Comparison of ENCODE assay signal across 1 cellular context in the genomic region with DNA sequence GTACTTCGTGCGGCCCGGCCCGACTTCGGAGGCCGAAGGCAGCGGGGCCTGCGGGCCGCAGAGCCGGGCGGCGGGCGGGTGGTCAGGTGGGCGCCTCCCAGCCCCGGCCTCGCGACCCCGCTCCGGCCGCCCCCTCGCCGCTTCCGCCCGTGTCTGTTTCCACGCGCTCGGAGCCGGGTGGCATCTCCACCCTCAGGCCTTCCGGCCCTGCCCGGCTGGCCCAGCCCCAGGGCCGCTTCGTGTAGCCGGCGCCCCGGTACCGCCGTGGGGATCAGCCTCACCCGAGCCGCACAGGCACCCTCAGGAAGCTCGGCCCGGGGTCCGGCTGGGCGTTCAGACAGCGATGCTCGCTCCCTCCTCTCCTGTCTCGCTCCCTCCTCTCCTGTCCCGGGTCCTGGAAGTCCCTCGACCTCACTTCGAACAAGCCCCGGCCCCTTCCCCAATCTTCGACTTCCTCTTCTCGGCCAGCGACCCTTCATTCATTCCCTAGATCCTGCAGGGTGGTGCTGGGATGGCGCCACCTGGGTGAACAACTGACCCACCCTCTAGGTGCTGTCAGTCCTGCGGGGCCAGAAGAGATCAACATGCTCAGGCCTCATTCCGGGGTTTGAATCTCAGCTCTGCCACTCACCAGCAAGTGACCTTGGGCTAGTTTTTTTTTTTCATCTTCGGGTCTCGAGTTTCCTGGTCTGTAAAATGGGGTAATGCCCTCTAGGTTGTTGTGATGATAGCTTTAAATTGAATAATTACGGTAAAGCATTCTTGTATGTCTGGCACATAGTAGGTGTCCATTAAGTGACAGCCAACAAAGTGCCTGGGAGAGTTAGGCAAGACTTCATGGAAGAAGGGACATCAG.
TF ChIP-seq lines count a peak whose summit lies in the region.

No MANE protein-coding gene starts in this region.

TF ChIP-seq in HepG2, 621 proteins besides CTCF, POLR2A, EP300 and RAD21 (continued from another document and continues in another):
- TF ChIP-seq, protein P1, sequence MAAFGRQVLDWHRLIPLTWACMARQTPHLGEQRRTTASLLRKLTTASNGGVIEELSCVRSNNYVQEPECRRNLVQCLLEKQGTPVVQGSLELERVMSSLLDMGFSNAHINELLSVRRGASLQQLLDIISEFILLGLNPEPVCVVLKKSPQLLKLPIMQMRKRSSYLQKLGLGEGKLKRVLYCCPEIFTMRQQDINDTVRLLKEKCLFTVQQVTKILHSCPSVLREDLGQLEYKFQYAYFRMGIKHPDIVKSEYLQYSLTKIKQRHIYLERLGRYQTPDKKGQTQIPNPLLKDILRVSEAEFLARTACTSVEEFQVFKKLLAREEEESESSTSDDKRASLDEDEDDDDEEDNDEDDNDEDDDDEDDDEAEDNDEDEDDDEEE (CRISPR knock-in tag; IDR thresholded peaks at IDR 0.05) = peak; percentile 70; the same call in 1 of the 2 replicates
- TF ChIP-seq ZNF563 (CRISPR knock-in tag; IDR thresholded peaks at IDR 0.05) = peak; percentile 97; the same call in 1 of the 2 replicates
- TF ChIP-seq POLR2AphosphoS2 (IDR thresholded peaks at IDR 0.05; ENCODE audit: low read depth, low read length) = no peak
- TF ChIP-seq ZNF605 (CRISPR knock-in tag; IDR thresholded peaks at IDR 0.05) = peak; percentile 48; the same call in 1 of the 2 replicates
- TF ChIP-seq, protein P2, sequence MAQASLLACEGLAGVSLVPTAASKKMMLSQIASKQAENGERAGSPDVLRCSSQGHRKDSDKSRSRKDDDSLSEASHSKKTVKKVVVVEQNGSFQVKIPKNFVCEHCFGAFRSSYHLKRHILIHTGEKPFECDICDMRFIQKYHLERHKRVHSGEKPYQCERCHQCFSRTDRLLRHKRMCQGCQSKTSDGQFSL (CRISPR knock-in tag; IDR thresholded peaks at IDR 0.05) = no peak
- peak; percentile 33; the same call in 1 of the 2 replicates for TF ChIP-seq KLF6 (CRISPR knock-in tag; IDR thresholded peaks at IDR 0.05)
- TF ChIP-seq SNAPC2 (CRISPR knock-in tag; IDR thresholded peaks at IDR 0.05) = no peak; the same call in 1 of the 2 replicates
- peak; percentile 58; the same call in 1 of the 2 replicates for TF ChIP-seq MXD4 (CRISPR knock-in tag; IDR thresholded peaks at IDR 0.05)
- TF ChIP-seq MAFF (IDR thresholded peaks at IDR 0.05; ENCODE audit: low read depth, low read length) = no peak
- TF ChIP-seq ZNF317 (CRISPR knock-in tag; IDR thresholded peaks at IDR 0.05) = 0 out of 2 replicates have a peak, but pooled peaks have one; percentile 60
- TF ChIP-seq, protein P3, sequence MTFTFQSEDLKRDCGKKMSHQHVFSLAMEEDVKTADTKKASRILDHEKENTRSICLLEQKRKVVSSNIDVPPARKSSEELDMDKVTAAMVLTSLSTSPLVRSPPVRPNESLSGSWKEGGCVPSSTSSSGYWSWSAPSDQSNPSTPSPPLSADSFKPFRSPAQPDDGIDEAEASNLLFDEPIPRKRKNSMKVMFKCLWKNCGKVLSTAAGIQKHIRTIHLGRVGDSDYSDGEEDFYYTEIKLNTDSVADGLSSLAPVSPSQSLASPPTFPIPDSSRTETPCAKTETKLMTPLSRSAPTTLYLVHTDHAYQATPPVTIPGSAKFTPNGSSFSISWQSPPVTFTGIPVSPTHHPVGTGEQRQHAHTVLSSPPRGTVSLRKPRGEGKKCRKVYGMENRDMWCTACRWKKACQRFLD (CRISPR knock-in tag; IDR thresholded peaks at IDR 0.05; ENCODE audit: borderline replicate concordance) = peak; percentile 55
- TF ChIP-seq NR1H2 (CRISPR knock-in tag; IDR thresholded peaks at IDR 0.05; ENCODE audit: borderline replicate concordance, low read depth) = no peak
- TF ChIP-seq, protein P4, sequence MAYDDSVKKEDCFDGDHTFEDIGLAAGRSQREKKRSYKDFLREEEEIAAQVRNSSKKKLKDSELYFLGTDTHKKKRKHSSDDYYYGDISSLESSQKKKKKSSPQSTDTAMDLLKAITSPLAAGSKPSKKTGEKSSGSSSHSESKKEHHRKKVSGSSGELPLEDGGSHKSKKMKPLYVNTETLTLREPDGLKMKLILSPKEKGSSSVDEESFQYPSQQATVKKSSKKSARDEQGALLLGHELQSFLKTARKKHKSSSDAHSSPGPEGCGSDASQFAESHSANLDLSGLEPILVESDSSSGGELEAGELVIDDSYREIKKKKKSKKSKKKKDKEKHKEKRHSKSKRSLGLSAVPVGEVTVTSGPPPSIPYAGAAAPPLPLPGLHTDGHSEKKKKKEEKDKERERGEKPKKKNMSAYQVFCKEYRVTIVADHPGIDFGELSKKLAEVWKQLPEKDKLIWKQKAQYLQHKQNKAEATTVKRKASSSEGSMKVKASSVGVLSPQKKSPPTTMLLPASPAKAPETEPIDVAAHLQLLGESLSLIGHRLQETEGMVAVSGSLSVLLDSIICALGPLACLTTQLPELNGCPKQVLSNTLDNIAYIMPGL (CRISPR knock-in tag; IDR thresholded peaks at IDR 0.05; ENCODE audit: borderline replicate concordance in 1 of 2, low read depth in 1 of 2) = peak; percentile 75 to 95
- 0 out of 2 replicates have a peak, but pooled peaks have one; percentile 48 for TF ChIP-seq DNMT3B (CRISPR knock-in tag; conservative IDR thresholded peaks at IDR 0.05)
- TF ChIP-seq SATB2 (CRISPR knock-in tag; IDR thresholded peaks at IDR 0.05) = peak; percentile 52; the same call in 1 of the 2 replicates
- TF ChIP-seq, protein P5, sequence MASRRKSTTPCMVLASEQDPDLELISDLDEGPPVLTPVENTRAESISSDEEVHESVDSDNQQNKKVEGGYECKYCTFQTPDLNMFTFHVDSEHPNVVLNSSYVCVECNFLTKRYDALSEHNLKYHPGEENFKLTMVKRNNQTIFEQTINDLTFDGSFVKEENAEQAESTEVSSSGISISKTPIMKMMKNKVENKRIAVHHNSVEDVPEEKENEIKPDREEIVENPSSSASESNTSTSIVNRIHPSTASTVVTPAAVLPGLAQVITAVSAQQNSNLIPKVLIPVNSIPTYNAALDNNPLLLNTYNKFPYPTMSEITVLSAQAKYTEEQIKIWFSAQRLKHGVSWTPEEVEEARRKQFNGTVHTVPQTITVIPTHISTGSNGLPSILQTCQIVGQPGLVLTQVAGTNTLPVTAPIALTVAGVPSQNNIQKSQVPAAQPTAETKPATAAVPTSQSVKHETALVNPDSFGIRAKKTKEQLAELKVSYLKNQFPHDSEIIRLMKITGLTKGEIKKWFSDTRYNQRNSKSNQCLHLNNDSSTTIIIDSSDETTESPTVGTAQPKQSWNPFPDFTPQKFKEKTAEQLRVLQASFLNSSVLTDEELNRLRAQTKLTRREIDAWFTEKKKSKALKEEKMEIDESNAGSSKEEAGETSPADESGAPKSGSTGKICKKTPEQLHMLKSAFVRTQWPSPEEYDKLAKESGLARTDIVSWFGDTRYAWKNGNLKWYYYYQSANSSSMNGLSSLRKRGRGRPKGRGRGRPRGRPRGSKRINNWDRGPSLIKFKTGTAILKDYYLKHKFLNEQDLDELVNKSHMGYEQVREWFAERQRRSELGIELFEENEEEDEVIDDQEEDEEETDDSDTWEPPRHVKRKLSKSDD (CRISPR knock-in tag; IDR thresholded peaks at IDR 0.05; ENCODE audit: low read depth) = 0 out of 2 replicates have a peak, but pooled peaks have one; percentile 36
- no peak; the same call in 1 of the 2 replicates for TF ChIP-seq GABPA (IDR thresholded peaks at IDR 0.05; ENCODE audit: low read depth, low read length)
- peak; percentile 62 for TF ChIP-seq GABPA (CRISPR knock-in tag; IDR thresholded peaks at IDR 0.05; ENCODE audit: low read depth)
- TF ChIP-seq KLF15 (CRISPR knock-in tag; IDR thresholded peaks at IDR 0.05; ENCODE audit: borderline replicate concordance) = peak; percentile 88
- no peak for TF ChIP-seq FOXA1 (IDR thresholded peaks at IDR 0.05)
- peak; percentile 48 for TF ChIP-seq FOXA1 (CRISPR knock-in tag; IDR thresholded peaks at IDR 0.05)
- no peak; the same call in 1 of the 2 replicates for TF ChIP-seq ZNF33B (CRISPR knock-in tag; IDR thresholded peaks at IDR 0.05)
- TF ChIP-seq, protein P6, sequence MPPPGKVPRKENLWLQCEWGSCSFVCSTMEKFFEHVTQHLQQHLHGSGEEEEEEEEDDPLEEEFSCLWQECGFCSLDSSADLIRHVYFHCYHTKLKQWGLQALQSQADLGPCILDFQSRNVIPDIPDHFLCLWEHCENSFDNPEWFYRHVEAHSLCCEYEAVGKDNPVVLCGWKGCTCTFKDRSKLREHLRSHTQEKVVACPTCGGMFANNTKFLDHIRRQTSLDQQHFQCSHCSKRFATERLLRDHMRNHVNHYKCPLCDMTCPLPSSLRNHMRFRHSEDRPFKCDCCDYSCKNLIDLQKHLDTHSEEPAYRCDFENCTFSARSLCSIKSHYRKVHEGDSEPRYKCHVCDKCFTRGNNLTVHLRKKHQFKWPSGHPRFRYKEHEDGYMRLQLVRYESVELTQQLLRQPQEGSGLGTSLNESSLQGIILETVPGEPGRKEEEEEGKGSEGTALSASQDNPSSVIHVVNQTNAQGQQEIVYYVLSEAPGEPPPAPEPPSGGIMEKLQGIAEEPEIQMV (CRISPR knock-in tag; IDR thresholded peaks at IDR 0.05; ENCODE audit: low read depth) = peak; percentile 40; the same call in 1 of the 2 replicates
- TF ChIP-seq NRL (CRISPR knock-in tag; IDR thresholded peaks at IDR 0.05; ENCODE audit: borderline replicate concordance) = peak; percentile 57; the same call in 1 of the 2 replicates
- peak; percentile 84 for TF ChIP-seq PHF21A (CRISPR knock-in tag; IDR thresholded peaks at IDR 0.05)
- TF ChIP-seq, protein P7, sequence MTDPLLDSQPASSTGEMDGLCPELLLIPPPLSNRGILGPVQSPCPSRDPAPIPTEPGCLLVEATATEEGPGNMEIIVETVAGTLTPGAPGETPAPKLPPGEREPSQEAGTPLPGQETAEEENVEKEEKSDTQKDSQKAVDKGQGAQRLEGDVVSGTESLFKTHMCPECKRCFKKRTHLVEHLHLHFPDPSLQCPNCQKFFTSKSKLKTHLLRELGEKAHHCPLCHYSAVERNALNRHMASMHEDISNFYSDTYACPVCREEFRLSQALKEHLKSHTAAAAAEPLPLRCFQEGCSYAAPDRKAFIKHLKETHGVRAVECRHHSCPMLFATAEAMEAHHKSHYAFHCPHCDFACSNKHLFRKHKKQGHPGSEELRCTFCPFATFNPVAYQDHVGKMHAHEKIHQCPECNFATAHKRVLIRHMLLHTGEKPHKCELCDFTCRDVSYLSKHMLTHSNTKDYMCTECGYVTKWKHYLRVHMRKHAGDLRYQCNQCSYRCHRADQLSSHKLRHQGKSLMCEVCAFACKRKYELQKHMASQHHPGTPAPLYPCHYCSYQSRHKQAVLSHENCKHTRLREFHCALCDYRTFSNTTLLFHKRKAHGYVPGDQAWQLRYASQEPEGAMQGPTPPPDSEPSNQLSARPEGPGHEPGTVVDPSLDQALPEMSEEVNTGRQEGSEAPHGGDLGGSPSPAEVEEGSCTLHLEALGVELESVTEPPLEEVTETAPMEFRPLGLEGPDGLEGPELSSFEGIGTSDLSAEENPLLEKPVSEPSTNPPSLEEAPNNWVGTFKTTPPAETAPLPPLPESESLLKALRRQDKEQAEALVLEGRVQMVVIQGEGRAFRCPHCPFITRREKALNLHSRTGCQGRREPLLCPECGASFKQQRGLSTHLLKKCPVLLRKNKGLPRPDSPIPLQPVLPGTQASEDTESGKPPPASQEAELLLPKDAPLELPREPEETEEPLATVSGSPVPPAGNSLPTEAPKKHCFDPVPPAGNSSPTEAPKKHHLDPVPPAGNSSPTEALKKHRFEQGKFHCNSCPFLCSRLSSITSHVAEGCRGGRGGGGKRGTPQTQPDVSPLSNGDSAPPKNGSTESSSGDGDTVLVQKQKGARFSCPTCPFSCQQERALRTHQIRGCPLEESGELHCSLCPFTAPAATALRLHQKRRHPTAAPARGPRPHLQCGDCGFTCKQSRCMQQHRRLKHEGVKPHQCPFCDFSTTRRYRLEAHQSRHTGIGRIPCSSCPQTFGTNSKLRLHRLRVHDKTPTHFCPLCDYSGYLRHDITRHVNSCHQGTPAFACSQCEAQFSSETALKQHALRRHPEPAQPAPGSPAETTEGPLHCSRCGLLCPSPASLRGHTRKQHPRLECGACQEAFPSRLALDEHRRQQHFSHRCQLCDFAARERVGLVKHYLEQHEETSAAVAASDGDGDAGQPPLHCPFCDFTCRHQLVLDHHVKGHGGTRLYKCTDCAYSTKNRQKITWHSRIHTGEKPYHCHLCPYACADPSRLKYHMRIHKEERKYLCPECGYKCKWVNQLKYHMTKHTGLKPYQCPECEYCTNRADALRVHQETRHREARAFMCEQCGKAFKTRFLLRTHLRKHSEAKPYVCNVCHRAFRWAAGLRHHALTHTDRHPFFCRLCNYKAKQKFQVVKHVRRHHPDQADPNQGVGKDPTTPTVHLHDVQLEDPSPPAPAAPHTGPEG (CRISPR knock-in tag; IDR thresholded peaks at IDR 0.05) = 0 out of 2 replicates have a peak, but pooled peaks have one; percentile 1
- TF ChIP-seq SIN3A (IDR thresholded peaks at IDR 0.05; ENCODE audit: borderline replicate concordance, low read depth, low read length) = peak; percentile 82; the same call in 1 of the 2 replicates
- TF ChIP-seq MEF2D (CRISPR knock-in tag; IDR thresholded peaks at IDR 0.05) = peak; percentile 78
- TF ChIP-seq, protein P8, sequence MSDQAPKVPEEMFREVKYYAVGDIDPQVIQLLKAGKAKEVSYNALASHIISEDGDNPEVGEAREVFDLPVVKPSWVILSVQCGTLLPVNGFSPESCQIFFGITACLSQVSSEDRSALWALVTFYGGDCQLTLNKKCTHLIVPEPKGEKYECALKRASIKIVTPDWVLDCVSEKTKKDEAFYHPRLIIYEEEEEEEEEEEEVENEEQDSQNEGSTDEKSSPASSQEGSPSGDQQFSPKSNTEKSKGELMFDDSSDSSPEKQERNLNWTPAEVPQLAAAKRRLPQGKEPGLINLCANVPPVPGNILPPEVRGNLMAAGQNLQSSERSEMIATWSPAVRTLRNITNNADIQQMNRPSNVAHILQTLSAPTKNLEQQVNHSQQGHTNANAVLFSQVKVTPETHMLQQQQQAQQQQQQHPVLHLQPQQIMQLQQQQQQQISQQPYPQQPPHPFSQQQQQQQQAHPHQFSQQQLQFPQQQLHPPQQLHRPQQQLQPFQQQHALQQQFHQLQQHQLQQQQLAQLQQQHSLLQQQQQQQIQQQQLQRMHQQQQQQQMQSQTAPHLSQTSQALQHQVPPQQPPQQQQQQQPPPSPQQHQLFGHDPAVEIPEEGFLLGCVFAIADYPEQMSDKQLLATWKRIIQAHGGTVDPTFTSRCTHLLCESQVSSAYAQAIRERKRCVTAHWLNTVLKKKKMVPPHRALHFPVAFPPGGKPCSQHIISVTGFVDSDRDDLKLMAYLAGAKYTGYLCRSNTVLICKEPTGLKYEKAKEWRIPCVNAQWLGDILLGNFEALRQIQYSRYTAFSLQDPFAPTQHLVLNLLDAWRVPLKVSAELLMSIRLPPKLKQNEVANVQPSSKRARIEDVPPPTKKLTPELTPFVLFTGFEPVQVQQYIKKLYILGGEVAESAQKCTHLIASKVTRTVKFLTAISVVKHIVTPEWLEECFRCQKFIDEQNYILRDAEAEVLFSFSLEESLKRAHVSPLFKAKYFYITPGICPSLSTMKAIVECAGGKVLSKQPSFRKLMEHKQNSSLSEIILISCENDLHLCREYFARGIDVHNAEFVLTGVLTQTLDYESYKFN (CRISPR knock-in tag; conservative IDR thresholded peaks at IDR 0.05) = 0 out of 2 replicates have a peak, but pooled peaks have one; percentile 4
- TF ChIP-seq ZFP82 (CRISPR knock-in tag; IDR thresholded peaks at IDR 0.05; ENCODE audit: borderline replicate concordance) = no peak
- TF ChIP-seq, protein P9, sequence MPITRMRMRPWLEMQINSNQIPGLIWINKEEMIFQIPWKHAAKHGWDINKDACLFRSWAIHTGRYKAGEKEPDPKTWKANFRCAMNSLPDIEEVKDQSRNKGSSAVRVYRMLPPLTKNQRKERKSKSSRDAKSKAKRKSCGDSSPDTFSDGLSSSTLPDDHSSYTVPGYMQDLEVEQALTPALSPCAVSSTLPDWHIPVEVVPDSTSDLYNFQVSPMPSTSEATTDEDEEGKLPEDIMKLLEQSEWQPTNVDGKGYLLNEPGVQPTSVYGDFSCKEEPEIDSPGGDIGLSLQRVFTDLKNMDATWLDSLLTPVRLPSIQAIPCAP (CRISPR knock-in tag; IDR thresholded peaks at IDR 0.05; ENCODE audit: low read depth) = no peak
- TF ChIP-seq ZNF264 (CRISPR knock-in tag; IDR thresholded peaks at IDR 0.05) = peak; percentile 46; the same call in 1 of the 2 replicates
- 0 out of 2 replicates have a peak, but pooled peaks have one; percentile 4 for TF ChIP-seq DPF2 (CRISPR knock-in tag; IDR thresholded peaks at IDR 0.05; ENCODE audit: borderline replicate concordance, low read depth)
- TF ChIP-seq PTBP1 (IDR thresholded peaks at IDR 0.05; ENCODE audit: low read depth, low read length, poor library complexity, severe bottlenecking) = no peak
